8 cellular contexts compared by ENCODE assay signal in genomic region chr12:8081921-8082577, GRCh38. TPM values are rescaled to one million over a fixed set of nuclear protein-coding genes. Genes with fewer than 3 reads are reported as not detected.
DNase-seq lines count a peak whose midpoint lies in the region; ATAC-seq, FAIRE-seq and TF ChIP-seq lines count a peak whose summit lies in the region.

Gene NECAP1 (plus strand): TSS chr12:8082274. CDS start chr12:8082289, 15 bp downstream.

- no peaks in the 10 kb centered on the region for H3K9me3 Mint-ChIP-seq in chondrocyte (ENCODE audit: low read depth)

- TF ChIP-seq CTCF in chondrocyte (IDR thresholded peaks at IDR 0.05) (no peak), kidney (IDR thresholded peaks at IDR 0.05; ENCODE audit: borderline replicate concordance, extremely low read depth, insufficient read depth) (no peak)

- peak; percentile 60 for FAIRE-seq in kidney (lab: Jason Lieb, UNC)

- DNase-seq in AG20443 (ENCODE audit: low spot score) (peak; percentile 97), NCI-H510A (lab: John Stamatoyannopoulos, UW) (peak; percentile 88), chondrocyte (ENCODE audit: low spot score) (peak; percentile 97), kidney (peak; percentile 99)
- DNase-seq in activated CD4-positive, alpha-beta T cell treated with anti-CD3 and anti-CD28 coated beads for 24 hours (ENCODE audit: low read depth in 2 of 2), result peak; percentile 87 to 94
- DNase-seq in stimulated activated CD4-positive, alpha-beta T cell treated with anti-CD3 and anti-CD28 coated beads, Interleukin-15, amount 100 ng/mL, for 24 hours, result peak; percentile 98

- H3K4me1 ChIP-seq in kidney (ENCODE audit: control insufficient read depth in 1 of 2, insufficient read depth in 1 of 2, low read depth in 1 of 2, low read length in 2 of 2), result peaks cover 0 to 2% of the 10 kb centered on the region in 2 donors

- H3K9ac ChIP-seq in kidney (ENCODE audit: low read length in 2 of 2), result peak within 1 kb of the TSS; percentile 96 to 99

- H3K36me3 Mint-ChIP-seq in chondrocyte (ENCODE audit: low read depth), result peaks cover 2% of the 10 kb centered on the region

- ATAC-seq in HG03432 (IDR thresholded peaks at IDR 0.05; ENCODE audit: unreplicated experiment), result peak; percentile 94

- intact Hi-C loops in kidney (cut with DNase I), result no loop called here

- peak within 1 kb of the TSS; percentile 96 for H3K27ac Mint-ChIP-seq in chondrocyte (ENCODE audit: unreplicated experiment)

- H3K4me3 ChIP-seq in kidney (ENCODE audit: low read length in 2 of 2), result peak within 1 kb of the TSS; percentile 89 to 100

- H3K9me3 ChIP-seq in kidney (ENCODE audit: control insufficient read depth in 1 of 2, low read length in 2 of 2), result no peaks in the 10 kb centered on the region

- no peaks in the 10 kb centered on the region for H3K36me3 ChIP-seq in kidney (ENCODE audit: control insufficient read depth in 1 of 2, insufficient read depth in 2 of 2, low read length in 2 of 2)

- peak; percentile 94 for TF ChIP-seq POLR2A in GM19099 (IDR thresholded peaks at IDR 0.05; ENCODE audit: extremely low read depth, insufficient read length, low read depth)

- peak within 1 kb of the TSS; percentile 94 for H3K4me3 Mint-ChIP-seq in chondrocyte (ENCODE audit: unreplicated experiment)

- no peaks in the 10 kb centered on the region for H3K27me3 Mint-ChIP-seq in chondrocyte (ENCODE audit: low read depth)

- peak within 1 kb of the TSS; percentile 82 to 98 for H3K27ac ChIP-seq in kidney (ENCODE audit: low read depth in 2 of 2, low read length in 2 of 2)

- H3K4me1 Mint-ChIP-seq in chondrocyte (ENCODE audit: low read depth), result peaks cover 36% of the 10 kb centered on the region

RNA-seq across cellular contexts. Expression of gene NECAP1, which starts in this region (rescaled TPM):
- total RNA-seq in chondrocyte, result 23.1 to 36.9 TPM (median 26.1 TPM) in 3 replicates
- total RNA-seq in kidney, result 29.0 TPM
- polyA plus RNA-seq in kidney (ENCODE audit: insufficient read depth, low read depth, low replicate concordance), result 20.5 TPM

Comparison
In these comparisons a context has a peak if more than half of its experiments do, and no peak if none do; other contexts are left out.
1. Peak in every context shown above with its lines: DNase-seq, ATAC-seq, H3K4me3 ChIP-seq and H3K27ac ChIP-seq.